8 cellular contexts compared by ENCODE assay signal in the genomic region with DNA sequence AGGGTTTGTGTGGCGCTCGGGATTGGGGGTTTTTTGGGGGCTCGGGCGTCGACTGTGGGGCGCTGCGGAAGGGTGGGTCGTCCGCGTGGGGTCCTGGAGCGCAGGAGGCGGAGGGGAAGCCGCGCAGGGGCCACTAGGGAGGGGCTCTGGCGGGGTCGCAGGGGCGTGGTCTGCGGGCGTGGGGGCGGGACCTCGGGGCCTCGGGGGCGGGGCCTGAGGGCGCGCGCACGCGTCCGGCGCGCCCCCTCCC. TPM values are rescaled to one million over a fixed set of nuclear protein-coding genes. Genes with fewer than 3 reads are reported as not detected.
DNase-seq lines count a peak whose midpoint lies in the region; ATAC-seq and TF ChIP-seq lines count a peak whose summit lies in the region.
"Not testable (repeated sequence)": the region's sequence is repeated elsewhere in the genome, so short reads cannot be mapped to it uniquely, and the experiment has no call there.

A gene (plus strand): TSS at position 228 of the 250 bp plus-strand sequence. CDS start 45,754 bp downstream, outside the sequence.

- H3K9me3 Mint-ChIP-seq in CD4-positive, CD25-positive, alpha-beta regulatory T cell, result not testable (repeated sequence)

- H3K9me3 ChIP-seq in CD4-positive, CD25-positive, alpha-beta regulatory T cell (ENCODE audit: control insufficient read depth in 2 of 2, low read length in 2 of 2); esophagus muscularis mucosa; psoas muscle; stomach: not testable (repeated sequence)

- intact Hi-C loops in esophagus muscularis mucosa (cut with DNase I); psoas muscle (cut with DNase I); stomach (cut with DNase I; ENCODE audit: low total_unique reads): not testable (repeated sequence)

- H3K4me1 ChIP-seq in CD4-positive, CD25-positive, alpha-beta regulatory T cell (ENCODE audit: control insufficient read depth, insufficient read depth, low read length, poor library complexity, severe bottlenecking), result peaks cover 15% of the 10 kb centered on the region
- H3K4me1 ChIP-seq in esophagus muscularis mucosa (peaks cover 28 to 38% (median 30%) of the 10 kb centered on the region in 4 donors), psoas muscle (peaks cover 15% of the 10 kb centered on the region), stomach (peaks cover 9 to 40% (median 18%) of the 10 kb centered on the region in 4 donors)

- TF ChIP-seq CTCF in esophagus muscularis mucosa (IDR thresholded peaks at IDR 0.05); psoas muscle (IDR thresholded peaks at IDR 0.05); stomach (IDR thresholded peaks at IDR 0.05): not testable (repeated sequence)

- H3K27me3 Mint-ChIP-seq in CD4-positive, CD25-positive, alpha-beta regulatory T cell, result not testable (repeated sequence)

- not testable (repeated sequence) for H3K27me3 ChIP-seq in CD4-positive, CD25-positive, alpha-beta regulatory T cell (ENCODE audit: control insufficient read depth, insufficient read depth, low read length); esophagus muscularis mucosa; psoas muscle (ENCODE audit: insufficient read depth in 3 of 3, low read length in 2 of 3); stomach

- DNase-seq in CD4-positive, CD25-positive, alpha-beta regulatory T cell, result peak; percentile 35 to 54 (median 50)
- DNase-seq in T-helper 22 cell (ENCODE audit: low read depth) (peak; percentile 20), left kidney (ENCODE audit: low read depth, low spot score) (peak; percentile 75), psoas muscle (peak in 1 of 2 donors; percentile 83), stomach (peak; percentile 71)
- DNase-seq in activated naive CD8-positive, alpha-beta T cell treated with anti-CD3 and anti-CD28 coated beads, Interleukin-2, amount 50 U/mL, for 16 hours (ENCODE audit: low read depth, low spot score), result peak; percentile 23
- DNase-seq in esophagus muscularis mucosa (ENCODE audit: extremely low spot score), result not testable (repeated sequence)

- H3K36me3 ChIP-seq in CD4-positive, CD25-positive, alpha-beta regulatory T cell (ENCODE audit: control insufficient read depth, insufficient read depth, low read length); esophagus muscularis mucosa; psoas muscle (ENCODE audit: insufficient read depth in 1 of 2, low read depth in 1 of 2); stomach: not testable (repeated sequence)

- not testable (repeated sequence) for H3K27ac ChIP-seq in CD4-positive, CD25-positive, alpha-beta regulatory T cell (ENCODE audit: insufficient read depth, low read length, poor library complexity, severe bottlenecking)
- H3K27ac ChIP-seq in esophagus muscularis mucosa (replicated peaks in 1 of 4) (peak within 1 kb of the TSS; percentile 86 to 93 (median 90)), psoas muscle (peak within 1 kb of the TSS; percentile 92), stomach (peak within 1 kb of the TSS; percentile 83 to 92 (median 88))

- H3K27ac Mint-ChIP-seq in CD4-positive, CD25-positive, alpha-beta regulatory T cell, result peak within 1 kb of the TSS; percentile 32 to 86 (median 75)

- ATAC-seq in CD4-positive, CD25-positive, alpha-beta regulatory T cell (ENCODE audit: low read depth in 2 of 2), result peak; percentile 77 to 78
- peak; percentile 55 for ATAC-seq in HG03558 (IDR thresholded peaks at IDR 0.05; ENCODE audit: extremely low read depth, unreplicated experiment)
- ATAC-seq in psoas muscle, result peak; percentile 93 to 98 (median 95)

- H3K4me1 Mint-ChIP-seq in CD4-positive, CD25-positive, alpha-beta regulatory T cell, result not testable (repeated sequence)

- H3K4me3 Mint-ChIP-seq in CD4-positive, CD25-positive, alpha-beta regulatory T cell, result peak within 1 kb of the TSS; percentile 84 to 92 (median 88)

- no CpG with 5 or more reads among the region's 31 CpGs for WGBS in esophagus muscularis mucosa
- 0% methylated on average over 14 to 17 of the region's 31 CpGs; no CpG with 5 or more reads in 1 of the 3 donors for WGBS in psoas muscle, 3 donors
- 0% methylated on average over 1 to 18 of the region's 31 CpGs; no CpG with 5 or more reads in 2 of the 5 donors for WGBS in stomach, 5 donors

- not testable (repeated sequence) for TF ChIP-seq POLR2A in esophagus muscularis mucosa (IDR thresholded peaks at IDR 0.05; ENCODE audit: low read depth); stomach (IDR thresholded peaks at IDR 0.05)

- H3K36me3 Mint-ChIP-seq in CD4-positive, CD25-positive, alpha-beta regulatory T cell, result not testable (repeated sequence)

- TF ChIP-seq EP300 in esophagus muscularis mucosa (IDR thresholded peaks at IDR 0.05); stomach (IDR thresholded peaks at IDR 0.05): not testable (repeated sequence)

- H3K4me3 ChIP-seq in CD4-positive, CD25-positive, alpha-beta regulatory T cell (ENCODE audit: low read depth, low read length), result peak within 1 kb of the TSS; percentile 37
- H3K4me3 ChIP-seq in esophagus muscularis mucosa (peak within 1 kb of the TSS; percentile 93 to 100 (median 100)), psoas muscle (peak within 1 kb of the TSS; percentile 99), stomach (peak within 1 kb of the TSS; percentile 93 to 99 (median 98))

RNA-seq across cellular contexts. Expression of the gene that starts here (rescaled TPM):
- 14.9 TPM for total RNA-seq in CD4-positive, CD25-positive, alpha-beta regulatory T cell
- polyA plus RNA-seq in CD4-positive, CD25-positive, alpha-beta regulatory T cell, result 1 to 10 TPM; 7.1 to 9.5 (median 7.9) TPM
- 10 to 100 TPM; 26.5 to 49.2 (median 38.9) TPM for total RNA-seq in esophagus muscularis mucosa
- total RNA-seq in psoas muscle, result 10 to 100 TPM; 23.6 to 36.0 (median 26.9) TPM
- polyA plus RNA-seq in psoas muscle, result 10 to 100 TPM; 11.6 to 27.2 (median 12.2) TPM
- 10 to 100 TPM; 24.5 to 71.9 (median 32.1) TPM for total RNA-seq in stomach
- 10 to 100 TPM; 10.7 to 21.1 (median 11.9) TPM for polyA plus RNA-seq in stomach

Comparison
In these comparisons a context has a peak if more than half of its experiments do, and no peak if none do; other contexts are left out.
1. H3K4me3 ChIP-seq: peak in every context shown above with its lines; median percentile 100 in esophagus muscularis mucosa; 99 in psoas muscle; 98 in stomach; 37 in CD4-positive, CD25-positive, alpha-beta regulatory T cell.